In genomic region chr10:28914721-28915120, GRCh38 we compare ENCODE assay signal across 2 cellular contexts.
TF ChIP-seq lines count a peak whose summit lies in the region.

No MANE protein-coding gene starts in this region.

TF ChIP-seq in HepG2, 621 proteins besides CTCF, POLR2A, EP300 and RAD21 (continued from another document):
- TF ChIP-seq SIX4 (CRISPR knock-in tag; IDR thresholded peaks at IDR 0.05), result no peak

TF ChIP-seq in K562, 482 proteins besides CTCF, POLR2A, EP300 and RAD21 (continued from another document):
- TF ChIP-seq ZBTB2 (IDR thresholded peaks at IDR 0.05), result no peak
